8 cellular contexts compared by ENCODE assay signal in genomic region chr15:42273900-42274692, GRCh38. TPM values are rescaled to one million over a fixed set of nuclear protein-coding genes. Genes with fewer than 3 reads are reported as not detected.
DNase-seq lines count a peak whose midpoint lies in the region; ATAC-seq and TF ChIP-seq lines count a peak whose summit lies in the region.

No MANE protein-coding gene starts in this region.

- H3K4me1 ChIP-seq in ovary (ENCODE audit: insufficient read depth) (peaks cover 5% of the 10 kb centered on the region), thyroid gland (peaks cover 21 to 36% of the 10 kb centered on the region in 2 donors)

- peak overlapping the region; percentile 98 for H3K4me3 Mint-ChIP-seq in activated naive CD8-positive, alpha-beta T cell treated with anti-CD3 and anti-CD28 coated beads for 36 hours

- TF ChIP-seq POLR2A in ovary (IDR thresholded peaks at IDR 0.05) (no peak), thyroid gland (IDR thresholded peaks at IDR 0.05) (no peak)

- H3K27ac Mint-ChIP-seq in activated naive CD8-positive, alpha-beta T cell treated with anti-CD3 and anti-CD28 coated beads for 36 hours, result peak overlapping the region; percentile 99

- H3K27me3 Mint-ChIP-seq in activated naive CD8-positive, alpha-beta T cell treated with anti-CD3 and anti-CD28 coated beads for 36 hours, result no peaks in the 10 kb centered on the region

- no peaks in the 10 kb centered on the region for H3K27me3 ChIP-seq in ovary
- no peaks in the 10 kb centered on the region for H3K27me3 ChIP-seq in thyroid gland

- 1 to 3% (median 1%) methylated on average over 26 of the region's 26 CpGs for WGBS in ovary, 3 donors
- WGBS in thyroid gland, 2 donors, result 7% methylated on average over 26 of the region's 26 CpGs

- H3K4me1 Mint-ChIP-seq in activated naive CD8-positive, alpha-beta T cell treated with anti-CD3 and anti-CD28 coated beads for 36 hours, result peaks cover 37% of the 10 kb centered on the region

- TF ChIP-seq CTCF in ovary (IDR thresholded peaks at IDR 0.05), result no peak
- no peak for TF ChIP-seq CTCF in thyroid gland (IDR thresholded peaks at IDR 0.05)

- H3K4me3 ChIP-seq in ovary, result peak overlapping the region; percentile 95
- H3K4me3 ChIP-seq in thyroid gland (replicated peaks in 1 of 3), result peak overlapping the region; percentile 18 to 65 (median 60)

- ATAC-seq in GM19372 (IDR thresholded peaks at IDR 0.05; ENCODE audit: low read depth, unreplicated experiment), result peak; percentile 26

- intact Hi-C loops in head of caudate nucleus (cut with DNase I) (no loop called here), ovary (cut with DNase I) (no loop called here), thyroid gland (cut with DNase I) (no loop called here)

- H3K27ac ChIP-seq in ovary, result peak overlapping the region; percentile 92 to 98
- peak overlapping the region; percentile 96 to 99 (median 98) for H3K27ac ChIP-seq in thyroid gland

- peak; percentile 20 to 27 for DNase-seq in AML-193 (lab: John Stamatoyannopoulos, UW)
- peak; percentile 83 for DNase-seq in HT-29 (ENCODE audit: low spot score)
- peak; percentile 26 for DNase-seq in SK-N-DZ (ENCODE audit: low spot score)
- peak; percentile 63 for DNase-seq in activated naive CD8-positive, alpha-beta T cell treated with anti-CD3 and anti-CD28 coated beads for 36 hours
- peak; percentile 23 to 79 (median 52) for DNase-seq in head of caudate nucleus
- DNase-seq in ovary, result peak; percentile 47 to 68 (median 57)
- DNase-seq in thyroid gland, result peak; percentile 57

- no peaks in the 10 kb centered on the region for H3K9me3 Mint-ChIP-seq in activated naive CD8-positive, alpha-beta T cell treated with anti-CD3 and anti-CD28 coated beads for 36 hours

- H3K36me3 Mint-ChIP-seq in activated naive CD8-positive, alpha-beta T cell treated with anti-CD3 and anti-CD28 coated beads for 36 hours, result peaks cover 7% of the 10 kb centered on the region

- H3K9me3 ChIP-seq in ovary (no peaks in the 10 kb centered on the region), thyroid gland (no peaks in the 10 kb centered on the region)

- H3K36me3 ChIP-seq in ovary (no peaks in the 10 kb centered on the region), thyroid gland (peaks cover 0 to 1% of the 10 kb centered on the region in 2 donors)

- TF ChIP-seq EP300 in ovary (IDR thresholded peaks at IDR 0.05), result no peak

RNA-seq across cellular contexts. Expression of gene TMEM87A, which starts 0.9 kb away (rescaled TPM):
- 58.2 and 63.8 TPM in 2 replicates for total RNA-seq in HT-29 (2014; rRNA removed; shearing (Covaris generic))
- polyA plus RNA-seq in SK-N-DZ (2014; cell fraction: cytosol; rRNA removed), result 29.2 and 34.8 TPM in 2 replicates
- 26.9 and 27.1 TPM in 2 replicates for polyA plus RNA-seq in SK-N-DZ (2014; cell fraction: nucleus; rRNA removed)
- 10 to 100 TPM; 34.8 to 35.8 TPM for total RNA-seq in activated naive CD8-positive, alpha-beta T cell treated with anti-CD3 and anti-CD28 coated beads for 36 hours
- total RNA-seq in ovary, result 10 to 100 TPM; 31.4 to 53.3 (median 43.0) TPM
- 10 to 100 TPM; 34.1 to 74.3 TPM for polyA plus RNA-seq in ovary
- total RNA-seq in thyroid gland, result 100 to 1,000 TPM; 106 to 187 (median 125) TPM

RNA-seq across cellular contexts. Expression of gene GANC, which starts 1.1 kb away (rescaled TPM):
- 3.3 and 5.8 TPM in 2 replicates for total RNA-seq in HT-29 (2014; rRNA removed; shearing (Covaris generic))
- 7.6 and 13.4 TPM in 2 replicates for polyA plus RNA-seq in SK-N-DZ (2014; cell fraction: cytosol; rRNA removed)
- 18.5 and 22.3 TPM in 2 replicates for polyA plus RNA-seq in SK-N-DZ (2014; cell fraction: nucleus; rRNA removed)
- 10 to 100 TPM; 21.0 to 23.7 TPM for total RNA-seq in activated naive CD8-positive, alpha-beta T cell treated with anti-CD3 and anti-CD28 coated beads for 36 hours
- 10 to 100 TPM; 13.7 to 31.5 (median 28.8) TPM for total RNA-seq in ovary
- polyA plus RNA-seq in ovary, result 10 to 100 TPM in 1 of 2 donors, 1 to 10 TPM in 1; 10.0 to 28.1 TPM
- 10 to 100 TPM; 19.9 to 49.4 (median 22.2) TPM for total RNA-seq in thyroid gland

Comparison
In these comparisons a context has a peak if more than half of its experiments do, and no peak if none do; other contexts are left out.
1. Peak in every context shown above with its lines: DNase-seq, ATAC-seq, H3K4me3 ChIP-seq and H3K27ac ChIP-seq.
2. DNase-seq: peak in every context shown above with its lines; median percentile 83 in HT-29; 63 in activated naive CD8-positive, alpha-beta T cell treated with anti-CD3 and anti-CD28 coated beads for 36 hours; 57 in ovary; 57 in thyroid gland; 52 in head of caudate nucleus; 26 in SK-N-DZ; 24 in AML-193.